ENCODE assay signal across 8 cellular contexts in the genomic region with DNA sequence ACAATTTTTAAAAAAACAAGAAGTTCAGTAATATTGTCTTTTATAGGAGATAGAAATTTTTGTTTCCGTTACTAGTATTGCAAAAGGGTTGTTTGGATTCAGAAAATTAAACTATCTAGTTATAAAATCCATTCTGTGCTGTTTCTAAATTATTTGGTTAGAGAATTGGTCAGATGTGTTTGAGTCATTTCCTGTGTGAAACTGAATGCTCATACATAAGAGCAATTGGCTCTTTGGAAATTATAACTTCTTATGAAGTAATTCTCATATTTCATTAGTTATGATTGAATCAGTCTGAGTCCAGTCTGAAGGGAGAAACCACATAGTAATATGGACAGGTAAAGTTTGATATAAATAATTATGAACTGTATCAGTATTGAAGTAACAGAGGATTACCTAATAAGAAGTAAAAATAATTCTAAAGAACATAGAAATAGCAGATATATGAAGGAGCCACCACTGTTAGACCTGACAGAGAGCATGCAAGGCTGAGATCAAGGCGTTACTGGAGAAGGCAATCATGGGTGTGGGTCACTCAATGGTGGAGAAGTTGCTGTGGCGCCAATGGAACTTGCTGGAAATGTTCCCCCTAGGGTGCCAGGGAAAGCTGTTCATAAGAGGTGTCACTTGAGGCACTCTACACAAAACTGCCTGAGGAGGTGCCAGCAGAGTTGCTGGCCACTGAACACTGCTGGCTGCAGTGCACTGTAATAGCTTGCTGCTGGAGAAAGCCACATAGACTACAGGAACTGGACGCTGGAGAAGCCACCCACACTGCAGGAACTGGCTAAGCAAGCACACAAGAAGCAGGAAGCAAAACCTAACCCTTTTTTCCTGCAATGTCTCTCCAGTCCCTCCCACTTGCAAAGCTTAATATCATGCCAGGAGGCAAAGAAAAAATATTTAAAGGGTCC. TPM values are rescaled to one million over a fixed set of nuclear protein-coding genes. Genes with fewer than 3 reads are reported as not detected.
DNase-seq lines count a peak whose midpoint lies in the region; ATAC-seq, FAIRE-seq and TF ChIP-seq lines count a peak whose summit lies in the region.

No MANE protein-coding gene starts in this region.

- ATAC-seq in GM18498 (IDR thresholded peaks at IDR 0.05; ENCODE audit: unreplicated experiment) = peak; percentile 69
- ATAC-seq in sciatic nerve = peak; percentile 80

- H3K4me3 ChIP-seq in HFF-Myc (replicated peaks; ENCODE audit: low read depth, low read length) (no peak overlapping the region), esophagus squamous epithelium (no peak overlapping the region), tibial nerve (no peak overlapping the region)

- H3K4me1 ChIP-seq in esophagus squamous epithelium (peaks cover 0 to 15% (median 9%) of the 10 kb centered on the region in 3 donors), tibial nerve (peaks cover 0 to 16% (median 2%) of the 10 kb centered on the region in 4 donors)

- 52 to 56% methylated on average over 4 of the region's 4 CpGs for WGBS in esophagus squamous epithelium, 2 donors
- 60 to 64% methylated on average over 4 of the region's 4 CpGs for WGBS in tibial nerve, 2 donors

- H3K9me3 ChIP-seq in esophagus squamous epithelium (no peaks in the 10 kb centered on the region), tibial nerve (no peaks in the 10 kb centered on the region)

- H3K27me3 ChIP-seq in esophagus squamous epithelium = no peaks in the 10 kb centered on the region
- no peaks in the 10 kb centered on the region for H3K27me3 ChIP-seq in tibial nerve

- FAIRE-seq in RCC 7860 (lab: Jason Lieb, UNC) = peak; percentile 45

- TF ChIP-seq EP300 in tibial nerve (IDR thresholded peaks at IDR 0.05) = no peak

- no peak for TF ChIP-seq POLR2A in esophagus squamous epithelium (IDR thresholded peaks at IDR 0.05)
- no peak for TF ChIP-seq POLR2A in tibial nerve (IDR thresholded peaks at IDR 0.05)

- TF ChIP-seq CTCF in HFF-Myc (IDR thresholded peaks at IDR 0.05; ENCODE audit: low read depth, low read length, missing control alignments) (no peak), esophagus squamous epithelium (IDR thresholded peaks at IDR 0.05) (no peak), tibial nerve (IDR thresholded peaks at IDR 0.05) (no peak)

- peak; percentile 36 for DNase-seq in HFF-Myc (ENCODE audit: extremely low read depth, low read depth)
- no peak for DNase-seq in RCC 7860 (ENCODE audit: low spot score)
- DNase-seq in esophagus squamous epithelium (lab: John Stamatoyannopoulos, UW) = no peak
- DNase-seq in sciatic nerve (ENCODE audit: low spot score) = peak; percentile 65
- DNase-seq in stimulated activated CD4-positive, alpha-beta T cell treated with anti-CD3 and anti-CD28 coated beads, Interleukin-4, amount 100 ng/mL, for 4 hours = no peak
- no peak for DNase-seq in NCI-H748 treated with DMSO at 0.1 percent for 48 hours (lab: John Stamatoyannopoulos, UW)
- no peak for DNase-seq in tibial nerve (ENCODE audit: low spot score in 2 of 2)

- peak overlapping the region in 3 of 4 donors; percentile 35 to 84 (median 70) for H3K27ac ChIP-seq in esophagus squamous epithelium
- peak overlapping the region in 2 of 4 donors; percentile 8 to 45 for H3K27ac ChIP-seq in tibial nerve

- intact Hi-C loops in esophagus squamous epithelium (cut with DNase I) = no loop called here
- intact Hi-C loops in sciatic nerve (cut with DNase I) = no loop called here

- H3K36me3 ChIP-seq in esophagus squamous epithelium (peaks cover 0 to 8% (median 1%) of the 10 kb centered on the region in 3 donors), tibial nerve (peaks cover 0 to 11% (median 0%) of the 10 kb centered on the region in 3 donors)

RNA-seq across cellular contexts. Expression of gene FAP, which starts 18.0 kb away (rescaled TPM):
- total RNA-seq in esophagus squamous epithelium (1 to 10 TPM in 3 of 4 donors, under 1 TPM in 1; 0.91 to 6.5 (median 2.1) TPM), sciatic nerve (10.4 TPM), tibial nerve (10 to 100 TPM in 1 of 4 donors, 1 to 10 TPM in 3; 2.0 to 12.0 (median 5.6) TPM)

RNA-seq across cellular contexts. Expression of gene IFIH1, which starts 57.2 kb away (rescaled TPM):
- total RNA-seq in esophagus squamous epithelium = 10 to 100 TPM in 2 of 4 donors, 1 to 10 TPM in 2; 8.2 to 17.4 (median 10.8) TPM
- 21.0 TPM for total RNA-seq in sciatic nerve
- total RNA-seq in tibial nerve = 10 to 100 TPM; 12.5 to 13.2 (median 12.8) TPM

Comparison
In these comparisons a context has a peak if more than half of its experiments do, and no peak if none do; other contexts are left out.
1. DNase-seq: peak in HFF-Myc (single experiment) and sciatic nerve (single experiment); none in RCC 7860 (single experiment), esophagus squamous epithelium (single experiment), stimulated activated CD4-positive, alpha-beta T cell treated with anti-CD3 and anti-CD28 coated beads, Interleukin-4, amount 100 ng/mL, for 4 hours (0 of 2), NCI-H748 treated with DMSO at 0.1 percent for 48 hours (single experiment) and tibial nerve (0 of 2).